1 cellular context compared by ENCODE assay signal in genomic region chrX:139077303-139078131, GRCh38.
TF ChIP-seq lines count a peak whose summit lies in the region.

No MANE protein-coding gene starts in this region.

TF ChIP-seq in GM23338, 12 proteins besides CTCF, POLR2A, EP300 and RAD21 (continued from another document):
- TF ChIP-seq, protein P1, sequence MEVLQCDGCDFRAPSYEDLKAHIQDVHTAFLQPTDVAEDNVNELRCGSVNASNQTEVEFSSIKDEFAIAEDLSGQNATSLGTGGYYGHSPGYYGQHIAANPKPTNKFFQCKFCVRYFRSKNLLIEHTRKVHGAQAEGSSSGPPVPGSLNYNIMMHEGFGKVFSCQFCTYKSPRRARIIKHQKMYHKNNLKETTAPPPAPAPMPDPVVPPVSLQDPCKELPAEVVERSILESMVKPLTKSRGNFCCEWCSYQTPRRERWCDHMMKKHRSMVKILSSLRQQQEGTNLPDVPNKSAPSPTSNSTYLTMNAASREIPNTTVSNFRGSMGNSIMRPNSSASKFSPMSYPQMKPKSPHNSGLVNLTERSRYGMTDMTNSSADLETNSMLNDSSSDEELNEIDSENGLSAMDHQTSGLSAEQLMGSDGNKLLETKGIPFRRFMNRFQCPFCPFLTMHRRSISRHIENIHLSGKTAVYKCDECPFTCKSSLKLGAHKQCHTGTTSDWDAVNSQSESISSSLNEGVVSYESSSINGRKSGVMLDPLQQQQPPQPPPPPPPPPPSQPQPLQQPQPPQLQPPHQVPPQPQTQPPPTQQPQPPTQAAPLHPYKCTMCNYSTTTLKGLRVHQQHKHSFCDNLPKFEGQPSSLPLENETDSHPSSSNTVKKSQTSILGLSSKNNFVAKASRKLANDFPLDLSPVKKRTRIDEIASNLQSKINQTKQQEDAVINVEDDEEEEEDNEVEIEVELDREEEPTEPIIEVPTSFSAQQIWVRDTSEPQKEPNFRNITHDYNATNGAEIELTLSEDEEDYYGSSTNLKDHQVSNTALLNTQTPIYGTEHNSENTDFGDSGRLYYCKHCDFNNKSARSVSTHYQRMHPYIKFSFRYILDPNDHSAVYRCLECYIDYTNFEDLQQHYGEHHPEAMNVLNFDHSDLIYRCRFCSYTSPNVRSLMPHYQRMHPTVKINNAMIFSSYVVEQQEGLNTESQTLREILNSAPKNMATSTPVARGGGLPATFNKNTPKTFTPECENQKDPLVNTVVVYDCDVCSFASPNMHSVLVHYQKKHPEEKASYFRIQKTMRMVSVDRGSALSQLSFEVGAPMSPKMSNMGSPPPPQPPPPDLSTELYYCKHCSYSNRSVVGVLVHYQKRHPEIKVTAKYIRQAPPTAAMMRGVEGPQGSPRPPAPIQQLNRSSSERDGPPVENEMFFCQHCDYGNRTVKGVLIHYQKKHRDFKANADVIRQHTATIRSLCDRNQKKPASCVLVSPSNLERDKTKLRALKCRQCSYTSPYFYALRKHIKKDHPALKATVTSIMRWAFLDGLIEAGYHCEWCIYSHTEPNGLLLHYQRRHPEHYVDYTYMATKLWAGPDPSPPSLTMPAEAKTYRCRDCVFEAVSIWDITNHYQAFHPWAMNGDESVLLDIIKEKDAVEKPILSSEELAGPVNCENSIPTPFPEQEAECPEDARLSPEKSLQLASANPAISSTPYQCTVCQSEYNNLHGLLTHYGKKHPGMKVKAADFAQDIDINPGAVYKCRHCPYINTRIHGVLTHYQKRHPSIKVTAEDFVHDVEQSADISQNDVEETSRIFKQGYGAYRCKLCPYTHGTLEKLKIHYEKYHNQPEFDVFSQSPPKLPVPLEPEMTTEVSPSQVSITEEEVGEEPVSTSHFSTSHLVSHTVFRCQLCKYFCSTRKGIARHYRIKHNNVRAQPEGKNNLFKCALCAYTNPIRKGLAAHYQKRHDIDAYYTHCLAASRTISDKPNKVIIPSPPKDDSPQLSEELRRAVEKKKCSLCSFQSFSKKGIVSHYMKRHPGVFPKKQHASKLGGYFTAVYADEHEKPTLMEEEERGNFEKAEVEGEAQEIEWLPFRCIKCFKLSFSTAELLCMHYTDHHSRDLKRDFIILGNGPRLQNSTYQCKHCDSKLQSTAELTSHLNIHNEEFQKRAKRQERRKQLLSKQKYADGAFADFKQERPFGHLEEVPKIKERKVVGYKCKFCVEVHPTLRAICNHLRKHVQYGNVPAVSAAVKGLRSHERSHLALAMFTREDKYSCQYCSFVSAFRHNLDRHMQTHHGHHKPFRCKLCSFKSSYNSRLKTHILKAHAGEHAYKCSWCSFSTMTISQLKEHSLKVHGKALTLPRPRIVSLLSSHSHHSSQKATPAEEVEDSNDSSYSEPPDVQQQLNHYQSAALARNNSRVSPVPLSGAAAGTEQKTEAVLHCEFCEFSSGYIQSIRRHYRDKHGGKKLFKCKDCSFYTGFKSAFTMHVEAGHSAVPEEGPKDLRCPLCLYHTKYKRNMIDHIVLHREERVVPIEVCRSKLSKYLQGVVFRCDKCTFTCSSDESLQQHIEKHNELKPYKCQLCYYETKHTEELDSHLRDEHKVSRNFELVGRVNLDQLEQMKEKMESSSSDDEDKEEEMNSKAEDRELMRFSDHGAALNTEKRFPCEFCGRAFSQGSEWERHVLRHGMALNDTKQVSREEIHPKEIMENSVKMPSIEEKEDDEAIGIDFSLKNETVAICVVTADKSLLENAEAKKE (CRISPR knock-in tag; IDR thresholded peaks at IDR 0.05), result no peak
- TF ChIP-seq CREB1 (CRISPR knock-in tag; IDR thresholded peaks at IDR 0.05; ENCODE audit: low read depth), result no peak
- TF ChIP-seq REST (IDR thresholded peaks at IDR 0.05; ENCODE audit: unreplicated experiment), result no peak
- no peak for TF ChIP-seq NANOG (IDR thresholded peaks at IDR 0.05; ENCODE audit: borderline replicate concordance)
- no peak for TF ChIP-seq EZH2phosphoT487 (IDR thresholded peaks at IDR 0.05; ENCODE audit: unreplicated experiment)
- TF ChIP-seq ZNF114 (CRISPR knock-in tag; IDR thresholded peaks at IDR 0.05), result no peak
- no peak for TF ChIP-seq EZH2 (IDR thresholded peaks at IDR 0.05; ENCODE audit: low read depth, unreplicated experiment)
